In genomic region chr11:128956401-128957203, GRCh38 we compare ENCODE assay signal across 8 cellular contexts. TPM values are rescaled to one million over a fixed set of nuclear protein-coding genes. Genes with fewer than 3 reads are reported as not detected.
DNase-seq lines count a peak whose midpoint lies in the region; ATAC-seq, FAIRE-seq and TF ChIP-seq lines count a peak whose summit lies in the region.

No MANE protein-coding gene starts in this region.

- H2BK5ac ChIP-seq in H1 (ENCODE audit: low read depth, low read length): no peak overlapping the region

- no peak overlapping the region for H2AK5ac ChIP-seq in H1 (ENCODE audit: low read depth, low read length)

- DNase-seq in LNCaP clone FGC (ENCODE audit: low read depth) (peak; percentile 68), RCC 7860 (ENCODE audit: low spot score) (peak; percentile 51), H1 (ENCODE audit: low read depth in 1 of 2, low spot score in 2 of 2) (no peak), lung (ENCODE audit: low spot score) (no peak), ureter (ENCODE audit: low spot score) (no peak)
- DNase-seq in stimulated activated CD4-positive, alpha-beta T cell treated with anti-CD3 and anti-CD28 coated beads, Interleukin-12 subunit alpha, Interleukin-12 subunit beta, amount 100 ng/mL, for 4 hours: no peak

- H2BK120ac ChIP-seq in H1 (replicated peaks; ENCODE audit: low read depth, low read length): no peak overlapping the region

- TF ChIP-seq EP300 in H1 (IDR thresholded peaks at IDR 0.05; ENCODE audit: borderline replicate concordance in 1 of 2, low read depth in 2 of 2, low read length in 2 of 2): no peak

- H3K4me3 ChIP-seq in DOHH2 (ENCODE audit: low read length): no peak overlapping the region
- H3K4me3 ChIP-seq in LNCaP clone FGC (ENCODE audit: low read depth, low read length): no peak overlapping the region
- H3K4me3 ChIP-seq in H1 (ENCODE audit: extremely low read depth in 1 of 4, insufficient read depth in 2 of 4, low read depth in 3 of 4, low read length in 4 of 4): no peak overlapping the region
- no peak overlapping the region for H3K4me3 ChIP-seq in lung

- H2BK15ac ChIP-seq in H1 (ENCODE audit: low read length): no peak overlapping the region

- H3K4me1 ChIP-seq in DOHH2 (ENCODE audit: control insufficient read depth, low read length) (no peaks in the 10 kb centered on the region), H1 (replicated peaks in 1 of 4; ENCODE audit: control insufficient read depth in 3 of 4, insufficient read depth in 4 of 4, low read length in 3 of 4) (no peaks in the 10 kb centered on the region), lung (ENCODE audit: control insufficient read depth in 2 of 2, insufficient read depth in 2 of 2, low read length in 2 of 2) (no peaks in the 10 kb centered on the region)

- no peak overlapping the region for H2BK20ac ChIP-seq in H1 (ENCODE audit: low read length)

- H4K91ac ChIP-seq in H1 (replicated peaks; ENCODE audit: insufficient read length, low read length): no peak overlapping the region

- H3K9me3 ChIP-seq in DOHH2 (ENCODE audit: control insufficient read depth, insufficient read depth, low read length): no peaks in the 10 kb centered on the region
- no peaks in the 10 kb centered on the region for H3K9me3 ChIP-seq in H1 (ENCODE audit: insufficient read depth in 2 of 2, low read depth in 1 of 2, low read length in 1 of 2)
- no peaks in the 10 kb centered on the region for H3K9me3 ChIP-seq in lung (ENCODE audit: control insufficient read depth in 2 of 2, insufficient read depth in 1 of 2, low read length in 1 of 2)

- H3K9ac ChIP-seq in H1 (replicated peaks in 1 of 4; ENCODE audit: extremely low read depth in 1 of 4, low read depth in 3 of 4, low read length in 3 of 4): no peak overlapping the region

- H3K36me3 ChIP-seq in DOHH2 (ENCODE audit: control insufficient read depth, low read length): no peaks in the 10 kb centered on the region
- no peaks in the 10 kb centered on the region for H3K36me3 ChIP-seq in H1 (ENCODE audit: control insufficient read depth in 2 of 4, insufficient read depth in 4 of 4, low read length in 3 of 4)
- peaks cover 0 to 2% of the 10 kb centered on the region in 2 donors for H3K36me3 ChIP-seq in lung (ENCODE audit: control insufficient read depth in 2 of 2, insufficient read depth in 2 of 2, low read length in 2 of 2)

- no peak overlapping the region for H2AFZ ChIP-seq in H1 (ENCODE audit: low read length)

- ATAC-seq in GM21529 (IDR thresholded peaks at IDR 0.05; ENCODE audit: unreplicated experiment): peak; percentile 71
- peak; percentile 82 for ATAC-seq in lung (ENCODE audit: insufficient read depth, low FRiP score)

- H3K27ac ChIP-seq in DOHH2 (ENCODE audit: low read depth, low read length) (no peak overlapping the region), H1 (ENCODE audit: low read depth, low read length) (no peak overlapping the region), lung (ENCODE audit: low read depth in 1 of 2, low read length in 1 of 2) (no peak overlapping the region)

- TF ChIP-seq POLR2A in H1 (IDR thresholded peaks at IDR 0.05; ENCODE audit: control extremely low read depth in 1 of 2, low read depth in 2 of 2, low read length in 2 of 2): no peak

- H3K79me2 ChIP-seq in DOHH2 (ENCODE audit: control insufficient read depth, low read length) (no peaks in the 10 kb centered on the region), H1 (ENCODE audit: control insufficient read depth in 1 of 2, insufficient read depth in 2 of 2, low read length in 2 of 2) (no peaks in the 10 kb centered on the region; a peak in 1 of 4 replicates)

- H3K9me2 ChIP-seq in DOHH2 (replicated peaks; ENCODE audit: control insufficient read depth, low read length): no peaks in the 10 kb centered on the region

- TF ChIP-seq RAD21 in H1 (IDR thresholded peaks at IDR 0.05 in 1 of 2, conservative IDR thresholded peaks at IDR 0.05 in 1 of 2; ENCODE audit: low read depth in 2 of 2, low read length in 2 of 2): peak; percentile 89 to 90

- H3K79me1 ChIP-seq in H1 (ENCODE audit: low read depth, low read length): no peaks in the 10 kb centered on the region

- H4K20me1 ChIP-seq in DOHH2 (ENCODE audit: control insufficient read depth, insufficient read depth, low read depth, low read length): no peaks in the 10 kb centered on the region
- peaks cover 0 to 2% of the 10 kb centered on the region in 2 experiments for H4K20me1 ChIP-seq in H1 (replicated peaks in 1 of 2; ENCODE audit: control insufficient read depth in 1 of 2, insufficient read depth in 2 of 2, low read length in 2 of 2)

- H3K18ac ChIP-seq in H1 (ENCODE audit: extremely low read depth, low read length): no peak overlapping the region

- H3K23me2 ChIP-seq in H1 (ENCODE audit: low read depth, low read length): no peaks in the 10 kb centered on the region

- FAIRE-seq in RCC 7860 (lab: Jason Lieb, UNC) (peak; percentile 68), H1 (lab: Jason Lieb, UNC) (peak; percentile 94)

- H3K14ac ChIP-seq in H1 (ENCODE audit: insufficient read length): no peak overlapping the region

- no peak overlapping the region for H3K23ac ChIP-seq in H1 (ENCODE audit: insufficient read length)

- H3K4me2 ChIP-seq in DOHH2 (ENCODE audit: low read length) (no peak overlapping the region), H1 (ENCODE audit: insufficient read depth in 1 of 2, low read depth in 2 of 2, low read length in 2 of 2) (no peak overlapping the region)

- no peak overlapping the region for H3K56ac ChIP-seq in H1 (replicated peaks; ENCODE audit: insufficient read length, low read depth, low read length)

- CTCF ChIA-PET in H1 (lab: Charles Lee; ENCODE audit: partially characterized antibody): interaction anchor here (0.6 to 20.6 kb wide), 43 partner anchors 8 to 826 kb away, joined by 3 to 473 read pairs (median 4); partner anchors contain the start of genes KCNJ5 and TP53AIP1

- POLR2A ChIA-PET in H1 (lab: Charles Lee; ENCODE audit: partially characterized antibody): interaction anchor here (1.0 kb wide), 1 partner anchor 70 kb away, joined by 4 read pairs; no protein-coding TSS in a partner anchor

- 59% methylated on average over 7 of the region's 8 CpGs; no CpG with 5 or more reads in 1 of the 2 experiments for WGBS in H1 (ENCODE audit: extremely low coverage in 1 of 2, insufficient coverage in 1 of 2, insufficient read length in 1 of 2, insufficient replicate concordance in 2 of 2, low coverage in 1 of 2, low lambda C conversion rate in 2 of 2, missing lambda C conversion rate in 1 of 2), 2 experiments
- 50 to 52% methylated on average over 8 of the region's 8 CpGs for WGBS in lung, 2 donors

- H2BK12ac ChIP-seq in H1 (ENCODE audit: low read depth, low read length): 0 out of 2 replicates have a peak overlapping the region, but pooled peaks have one; percentile 41

- no peaks in the 10 kb centered on the region for H3F3A ChIP-seq in DOHH2 (ENCODE audit: control insufficient read depth, insufficient read depth)

- no peak overlapping the region for H3K4ac ChIP-seq in H1 (replicated peaks; ENCODE audit: insufficient read length, low read depth, low read length)

- peak; percentile 78 for TF ChIP-seq CTCF in DOHH2 (IDR thresholded peaks at IDR 0.05; ENCODE audit: low read depth, low read length, poor library complexity, severe bottlenecking)
- TF ChIP-seq CTCF in LNCaP clone FGC (IDR thresholded peaks at IDR 0.05; ENCODE audit: control insufficient read depth, extremely low read depth, insufficient read depth): peak; percentile 80
- TF ChIP-seq CTCF in H1 (IDR thresholded peaks at IDR 0.05; ENCODE audit: control extremely low read depth in 1 of 3, insufficient read depth in 1 of 3, low read depth in 1 of 3, low read length in 3 of 3): peak in 2 of 3 experiments; percentile 79 to 86; a peak in 3 of 4 replicates
- TF ChIP-seq CTCF in lung (IDR thresholded peaks at IDR 0.05; ENCODE audit: control extremely low read depth, extremely low read depth): peak; percentile 66

- H4K5ac ChIP-seq in H1 (ENCODE audit: insufficient read length, low read depth, low read length): no peak overlapping the region

- H3K27me3 ChIP-seq in DOHH2 (ENCODE audit: control insufficient read depth, low read length) (peaks cover 38% of the 10 kb centered on the region), H1 (replicated peaks in 1 of 4; ENCODE audit: control insufficient read depth in 3 of 4, extremely low read depth in 1 of 4, insufficient read depth in 3 of 4, low read length in 3 of 4) (peaks cover 0 to 2% (median 0%) of the 10 kb centered on the region in 4 experiments; a peak in 2 of 7 replicates), lung (ENCODE audit: control insufficient read depth, insufficient read depth) (no peaks in the 10 kb centered on the region)

- H4K8ac ChIP-seq in H1 (ENCODE audit: extremely low read depth, insufficient read depth, low read length): no peak overlapping the region

TF ChIP-seq in H1, 55 proteins besides CTCF, POLR2A, EP300 and RAD21:
- TF ChIP-seq CBX8 (IDR thresholded peaks at IDR 0.05; ENCODE audit: borderline replicate concordance, low read depth, low read length) (no peak), TEAD4 (IDR thresholded peaks at IDR 0.05; ENCODE audit: low read depth, low read length) (0 out of 2 replicates have a peak, but pooled peaks have one; percentile 18), ZNF274 (IDR thresholded peaks at IDR 0.05; ENCODE audit: borderline replicate concordance, extremely low read depth, low read length) (no peak)

RNA-seq across cellular contexts. Expression of gene TP53AIP1, which starts 13.9 kb away (rescaled TPM):
- total RNA-seq in H1 (2021; fragmentation: NEBNext Ultra II Directional; extraction: Animal tissue kit (Norgen Biotek cat#: 25700)): not detected in 2 replicates
- polyA plus RNA-seq in H1 (2011; rRNA removed): 0.03 TPM in 1 of 2 replicates, not detected in the other
- polyA plus RNA-seq in H1 (2011; cell fraction: cytosol; rRNA removed): 0.04 TPM
- 0.19 TPM for polyA plus RNA-seq in H1 (2011; cell fraction: nucleus; rRNA removed)
- 0.18 to 0.25 TPM in 2 of 4 replicates, not detected in the others for polyA plus RNA-seq in H1 (2012, experiment 1 of 2)
- not detected for polyA plus RNA-seq in H1 (2012, experiment 2 of 2)
- 0.04 TPM for polyA plus RNA-seq in H1 (2013, experiment 1 of 2)
- polyA plus RNA-seq in H1 (2013, experiment 2 of 2): 0.02 TPM
- not detected in 2 replicates for polyA minus RNA-seq in H1 (2011; rRNA and poly(A)+ RNA removed)
- not detected for polyA minus RNA-seq in H1 (2011; cell fraction: cytosol; rRNA and poly(A)+ RNA removed)
- polyA minus RNA-seq in H1 (2011; cell fraction: nucleus; rRNA and poly(A)+ RNA removed): 0.70 TPM
- 1 to 10 TPM in 1 of 2 donors, under 1 TPM in 1; 0.61 to 1.8 TPM for total RNA-seq in lung
- polyA plus RNA-seq in lung: 1 to 10 TPM in 1 of 2 donors, under 1 TPM in 1; 0.16 to 1.4 TPM
- total RNA-seq in ureter: 0.49 TPM

Comparison
In these comparisons a context has a peak if more than half of its experiments do, and no peak if none do; other contexts are left out.
1. DNase-seq: peak in LNCaP clone FGC (single experiment) and RCC 7860 (single experiment); none in H1 (0 of 2), lung (single experiment), ureter (single experiment) and stimulated activated CD4-positive, alpha-beta T cell treated with anti-CD3 and anti-CD28 coated beads, Interleukin-12 subunit alpha, Interleukin-12 subunit beta, amount 100 ng/mL, for 4 hours (single experiment).
2. Peak in every context shown above with its lines, with median percentiles within 50 percentile points of each other: CTCF ChIP-seq.